In genomic region chr10:31055573-31056251, GRCh38 we compare ENCODE assay signal across 23 cellular contexts.
"Had no signal": no experiment of that assay in that cellular context is flagged by ENCODE, and none has a peak within 500 bp of the region (broad histone marks: within the 10 kb centered on the region; RNA-seq: fewer than 3 reads in every experiment).

No MANE protein-coding gene starts in this region.

- H3K4me3 ChIP-seq: coronary artery, dorsolateral prefrontal cortex, esophagus squamous epithelium, gastrocnemius medialis, heart left ventricle, hepatocyte, left lung, lower lobe of right lung had no signal

- H3K36me3 Mint-ChIP-seq: immature natural killer cell had no signal

- H2AFZ ChIP-seq: hepatocyte had no signal

- H3K4me1 ChIP-seq: esophagus squamous epithelium, gastrocnemius medialis, lower lobe of right lung had no signal

- DNase-seq: dermis blood vessel endothelial cell; dorsolateral prefrontal cortex; effector CD4-positive, alpha-beta T cell; effector memory CD4-positive, alpha-beta T cell; erythroblast; esophagus squamous epithelium; foreskin fibroblast; foreskin melanocyte; gastrocnemius medialis; hypothalamus; immature natural killer cell; islet precursor cell; left cardiac atrium; left ventricle myocardium superior; lower lobe of right lung; mesendoderm; midbrain had no signal

- H3K4me2 ChIP-seq: hepatocyte had no signal

- H3K36me3 ChIP-seq: esophagus squamous epithelium, gastrocnemius medialis, heart left ventricle, left lung, lower lobe of right lung had no signal

- H3K4me1 Mint-ChIP-seq: immature natural killer cell had no signal

- H3K27ac Mint-ChIP-seq: immature natural killer cell had no signal

- H3K27ac ChIP-seq: coronary artery, dorsolateral prefrontal cortex, epithelial cell of prostate, esophagus squamous epithelium, gastrocnemius medialis, heart left ventricle, hepatocyte, left lung, lower lobe of right lung had no signal

- FAIRE-seq: colon had no signal

- H3K9me3 ChIP-seq: esophagus squamous epithelium, gastrocnemius medialis had no signal

- H3K27me3 ChIP-seq: dorsolateral prefrontal cortex, esophagus squamous epithelium, gastrocnemius medialis, heart left ventricle, hepatocyte, left lung had no signal
